In the genomic region with DNA sequence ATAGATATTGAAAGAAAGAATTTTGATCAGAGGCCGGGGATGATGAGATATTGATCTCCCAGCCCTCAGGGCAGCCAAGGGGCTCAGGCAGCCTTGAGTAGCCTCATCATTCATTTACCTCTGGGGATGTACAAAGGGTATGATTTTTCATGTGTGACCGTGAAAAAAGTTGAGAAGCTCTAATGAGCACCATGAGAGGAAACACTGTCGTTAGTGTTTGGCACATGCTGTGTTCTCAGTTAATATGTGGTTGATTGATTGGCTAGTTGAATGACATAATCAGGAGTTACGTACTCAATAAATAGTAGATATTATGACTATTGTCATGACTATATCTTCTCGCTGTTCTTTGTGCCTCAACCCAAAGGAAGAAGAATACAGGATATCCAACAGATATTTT, we compare ENCODE assay signal across 14 cellular contexts. TPM values are rescaled to one million over a fixed set of nuclear protein-coding genes. Genes with fewer than 3 reads are reported as not detected.
DNase-seq lines count a peak whose midpoint lies in the region; ATAC-seq and TF ChIP-seq lines count a peak whose summit lies in the region.
"Had no signal": no experiment of that assay in that cellular context is flagged by ENCODE, and none has a peak within 500 bp of the region (broad histone marks: within the 10 kb centered on the region; RNA-seq: fewer than 3 reads in every experiment).

No MANE protein-coding gene starts in this region.

- POLR2A ChIA-PET in activated B cell treated with CpG ODN at 0.5 μM for 24 hours (lab: Charles Lee) = interaction anchor here (1.0 kb wide), 1 partner anchor 14 kb away, joined by 4 read pairs; no protein-coding TSS in a partner anchor

- no peak overlapping the region for H2BK5ac ChIP-seq in mesendoderm (ENCODE audit: low read length)

- H3K9ac ChIP-seq in mesendoderm (ENCODE audit: low read length) = no peak overlapping the region

- H3K4me1 Mint-ChIP-seq in CD14-positive monocyte (peaks cover 55% of the 10 kb centered on the region), activated B cell treated with CpG ODN at 0.5 μM for 24 hours (peaks cover 9% of the 10 kb centered on the region), naive B cell (peaks cover 6 to 15% (median 14%) of the 10 kb centered on the region in 3 donors)

- TF ChIP-seq CTCF in CD14-positive monocyte (IDR thresholded peaks at IDR 0.05) (no peak), activated B cell treated with CpG ODN at 0.5 μM for 24 hours (IDR thresholded peaks at IDR 0.05) (no peak)

- no peak overlapping the region for H2AK5ac ChIP-seq in mesendoderm (ENCODE audit: low read length)

- no peak overlapping the region for H4K5ac ChIP-seq in mesendoderm (ENCODE audit: low read length)

- H3K9me3 Mint-ChIP-seq in CD14-positive monocyte (no peaks in the 10 kb centered on the region), activated B cell treated with CpG ODN at 0.5 μM for 24 hours (no peaks in the 10 kb centered on the region), naive B cell (no peaks in the 10 kb centered on the region)
- H3K9me3 Mint-ChIP-seq: IgD-negative memory B cell, T-cell had no signal

- DNase-seq in CD14-positive monocyte (ENCODE audit: low spot score) = no peak
- no peak for DNase-seq in activated B cell treated with CpG ODN at 0.5 μM for 24 hours
- DNase-seq in naive B cell = no peak
- no peak for DNase-seq in NCI-H2107 treated with DMSO at 0.1 percent for 48 hours (lab: John Stamatoyannopoulos, UW; ENCODE audit: unreplicated experiment)
- DNase-seq in mesendoderm = no peak
- DNase-seq: CD4-positive, CD25-positive, alpha-beta regulatory T cell; NCI-H187 treated with DMSO at 0.1 percent for 48 hours; NCI-H748 treated with DMSO at 0.1 percent for 48 hours; T-cell had no signal

- H3K27me3 ChIP-seq in mesendoderm (ENCODE audit: insufficient read depth, low read length, poor library complexity) = no peaks in the 10 kb centered on the region

- H3K4me3 Mint-ChIP-seq in CD14-positive monocyte (no peak overlapping the region), activated B cell treated with CpG ODN at 0.5 μM for 24 hours (no peak overlapping the region), naive B cell (no peak overlapping the region)
- H3K4me3 Mint-ChIP-seq: CD4-positive, CD25-positive, alpha-beta regulatory T cell; IgD-negative memory B cell; T-cell had no signal

- intact Hi-C loops in CD14-positive monocyte (cut with micrococcal nuclease) (no loop called here), activated B cell treated with CpG ODN at 0.5 μM for 24 hours (cut with micrococcal nuclease) (no loop called here)

- H3K4me3 ChIP-seq in mesendoderm (ENCODE audit: low read length) = no peak overlapping the region

- no peak overlapping the region for H3K4me2 ChIP-seq in mesendoderm (ENCODE audit: low read length)

- no peaks in the 10 kb centered on the region for H3K36me3 ChIP-seq in mesendoderm (ENCODE audit: control insufficient read depth, insufficient read depth, low read length)

- no peak overlapping the region for H3K23ac ChIP-seq in mesendoderm (ENCODE audit: low read length)

- H3K79me1 ChIP-seq in mesendoderm (ENCODE audit: low read length) = no peaks in the 10 kb centered on the region

- no CpG with 5 or more reads among the region's 5 CpGs for WGBS in mesendoderm (ENCODE audit: extremely low coverage, insufficient coverage, low lambda C conversion rate)

- no peak overlapping the region for H3K56ac ChIP-seq in mesendoderm (ENCODE audit: low read length)

- H2BK15ac ChIP-seq in mesendoderm (replicated peaks; ENCODE audit: low read depth) = no peak overlapping the region

- H3K27ac ChIP-seq in mesendoderm (ENCODE audit: low read depth, low read length) = no peak overlapping the region
- H3K27ac ChIP-seq: HL-60 had no signal

- H2BK120ac ChIP-seq in mesendoderm (ENCODE audit: low read depth, low read length) = no peak overlapping the region

- no peaks in the 10 kb centered on the region for H3K4me1 ChIP-seq in mesendoderm (ENCODE audit: control insufficient read depth, low read depth, low read length)

- H3K27ac Mint-ChIP-seq in CD14-positive monocyte (peak overlapping the region; percentile 60 to 90 (median 87)), activated B cell treated with CpG ODN at 0.5 μM for 24 hours (no peak overlapping the region), naive B cell (peak overlapping the region in 2 of 6 donors; percentile 31 to 34)
- H3K27ac Mint-ChIP-seq: CD4-positive, CD25-positive, alpha-beta regulatory T cell had no signal

- H3K36me3 Mint-ChIP-seq in CD14-positive monocyte (peaks cover 0 to 3% of the 10 kb centered on the region in 2 donors), activated B cell treated with CpG ODN at 0.5 μM for 24 hours (ENCODE audit: low read depth) (no peaks in the 10 kb centered on the region), naive B cell (no peaks in the 10 kb centered on the region)
- H3K36me3 Mint-ChIP-seq: T-cell had no signal

- no peak overlapping the region for H4K8ac ChIP-seq in mesendoderm (ENCODE audit: low read depth, low read length)

- CTCF ChIA-PET in activated B cell treated with CpG ODN at 0.5 μM for 24 hours (lab: Charles Lee) = no interaction called here

- H3K18ac ChIP-seq in mesendoderm (ENCODE audit: low read length) = no peak overlapping the region

- H3K27me3 Mint-ChIP-seq in CD14-positive monocyte (ENCODE audit: low read depth in 3 of 3) = peaks cover 0 to 2% (median 1%) of the 10 kb centered on the region in 3 donors
- no peaks in the 10 kb centered on the region for H3K27me3 Mint-ChIP-seq in activated B cell treated with CpG ODN at 0.5 μM for 24 hours
- no peaks in the 10 kb centered on the region for H3K27me3 Mint-ChIP-seq in naive B cell

- ATAC-seq in HG03108 (IDR thresholded peaks at IDR 0.05; ENCODE audit: unreplicated experiment) (peak; percentile 50), activated B cell treated with CpG ODN at 0.5 μM for 24 hours (ENCODE audit: low read depth) (peak; percentile 45), naive B cell (ENCODE audit: low read depth in 2 of 2) (peak; percentile 53 to 74), GM19035 (IDR thresholded peaks at IDR 0.05; ENCODE audit: unreplicated experiment) (no peak)
- ATAC-seq: Panc1, T-cell had no signal

- no peak overlapping the region for H3K4ac ChIP-seq in mesendoderm (ENCODE audit: low read depth, low read length)

- H3K79me2 ChIP-seq in mesendoderm (ENCODE audit: control insufficient read depth, insufficient read depth, low read length) = no peaks in the 10 kb centered on the region

RNA-seq across cellular contexts. Expression of a gene that starts 12.1 kb away (rescaled TPM):
- polyA plus RNA-seq in CD14-positive monocyte (10 to 100 TPM; 57.1 to 95.7 TPM), naive B cell (ENCODE audit: low read depth in 6 of 6) (10 to 100 TPM; 16.8 to 57.7 (median 36.3) TPM)
- total RNA-seq in activated B cell treated with CpG ODN at 0.5 μM for 24 hours = 23.2 and 26.1 TPM in 2 replicates
- polyA plus RNA-seq in mesendoderm (2013, experiment 1 of 2) = 12.1 TPM
- polyA plus RNA-seq in mesendoderm (2013, experiment 2 of 2) = 12.0 TPM

RNA-seq across cellular contexts. Expression of a gene that starts 34.8 kb away (rescaled TPM):
- polyA plus RNA-seq in CD14-positive monocyte (100 to 1,000 TPM; 297 to 341 TPM), naive B cell (ENCODE audit: low read depth in 6 of 6) (100 to 1,000 TPM; 246 to 396 (median 285) TPM)
- 421 and 494 TPM in 2 replicates for total RNA-seq in activated B cell treated with CpG ODN at 0.5 μM for 24 hours
- polyA plus RNA-seq in mesendoderm (2013, experiment 1 of 2) = 366 TPM
- polyA plus RNA-seq in mesendoderm (2013, experiment 2 of 2) = 368 TPM
